14 cellular contexts compared by ENCODE assay signal in genomic region chr9:120780367-120780766, GRCh38. TPM values are rescaled to one million over a fixed set of nuclear protein-coding genes. Genes with fewer than 3 reads are reported as not detected.
DNase-seq lines count a peak whose midpoint lies in the region; ATAC-seq and TF ChIP-seq lines count a peak whose summit lies in the region.
"Had no signal": no experiment of that assay in that cellular context is flagged by ENCODE, and none has a peak within 500 bp of the region (broad histone marks: within the 10 kb centered on the region; RNA-seq: fewer than 3 reads in every experiment).

No MANE protein-coding gene starts in this region.

- no peak for TF ChIP-seq CTCF in liver (IDR thresholded peaks at IDR 0.05; ENCODE audit: low read depth, low read length, missing input control)
- no peak for TF ChIP-seq CTCF in progenitor cell of endocrine pancreas (IDR thresholded peaks at IDR 0.05; ENCODE audit: unreplicated experiment)
- TF ChIP-seq CTCF in GM10248 (IDR thresholded peaks at IDR 0.05; ENCODE audit: control extremely low read depth, extremely low read depth, low read depth, missing control alignments) = no peak
- TF ChIP-seq CTCF in A673 (conservative IDR thresholded peaks at IDR 0.05; ENCODE audit: low read depth, low read length) = no peak
- TF ChIP-seq CTCF in MCF 10A (IDR thresholded peaks at IDR 0.05; ENCODE audit: unreplicated experiment) = no peak

- peaks cover 38% of the 10 kb centered on the region for H3K4me1 Mint-ChIP-seq in activated T-cell treated with anti-CD3 and anti-CD28 coated beads, Interleukin-2, amount 50 U/mL, for 24 hours (ENCODE audit: low read depth)
- peaks cover 27% of the 10 kb centered on the region for H3K4me1 Mint-ChIP-seq in activated T-cell treated with anti-CD3 and anti-CD28 coated beads, Interleukin-2, amount 50 U/mL, for 72 hours (ENCODE audit: low read depth)
- H3K4me1 Mint-ChIP-seq in effector memory CD8-positive, alpha-beta T cell (ENCODE audit: low read depth in 2 of 2) = peaks cover 18 to 33% of the 10 kb centered on the region in 2 donors
- H3K4me1 Mint-ChIP-seq in progenitor cell of endocrine pancreas (ENCODE audit: low read depth) = peaks cover 9% of the 10 kb centered on the region
- peaks cover 31% of the 10 kb centered on the region for H3K4me1 Mint-ChIP-seq in MCF 10A (ENCODE audit: insufficient read depth, unreplicated experiment)

- no peaks in the 10 kb centered on the region for H3K27me3 ChIP-seq in liver (ENCODE audit: control insufficient read depth in 4 of 4, insufficient read depth in 4 of 4, low read length in 3 of 4)
- no peaks in the 10 kb centered on the region for H3K27me3 ChIP-seq in A673 (replicated peaks; ENCODE audit: insufficient read depth, low read depth, low read length, poor library complexity)
- H3K27me3 ChIP-seq: BLaER1 treated with 17β-estradiol and CSF1 and Interleukin-3, amounts not matched to agents 10 nM and 100 nM had no signal

- intact Hi-C loops in A673 (cut with micrococcal nuclease; ENCODE audit: unreplicated experiment) = no loop called here
- intact Hi-C loops in MCF 10A (cut with micrococcal nuclease) = no loop called here

- no peak for TF ChIP-seq RAD21 in liver (IDR thresholded peaks at IDR 0.05)

- ATAC-seq in activated T-cell treated with anti-CD3 and anti-CD28 coated beads, Interleukin-2, amount 50 U/mL, for 72 hours (replicated peaks in 1 of 2) = no peak
- peak; percentile 59 for ATAC-seq in effector memory CD8-positive, alpha-beta T cell (replicated peaks)
- ATAC-seq: HCT116 had no signal

- H3K27me3 Mint-ChIP-seq in activated T-cell treated with anti-CD3 and anti-CD28 coated beads, Interleukin-2, amount 50 U/mL, for 24 hours = no peaks in the 10 kb centered on the region
- no peaks in the 10 kb centered on the region for H3K27me3 Mint-ChIP-seq in activated T-cell treated with anti-CD3 and anti-CD28 coated beads, Interleukin-2, amount 50 U/mL, for 72 hours (ENCODE audit: low read depth)
- no peaks in the 10 kb centered on the region for H3K27me3 Mint-ChIP-seq in effector memory CD8-positive, alpha-beta T cell
- H3K27me3 Mint-ChIP-seq in progenitor cell of endocrine pancreas (no peaks in the 10 kb centered on the region), MCF 10A (ENCODE audit: insufficient read depth, unreplicated experiment) (no peaks in the 10 kb centered on the region)
- H3K27me3 Mint-ChIP-seq: CD4-positive, CD25-positive, alpha-beta regulatory T cell had no signal

- H3K9me3 ChIP-seq in liver (ENCODE audit: control insufficient read depth in 4 of 4, low read length in 3 of 4) = no peaks in the 10 kb centered on the region
- no peaks in the 10 kb centered on the region for H3K9me3 ChIP-seq in A673 (ENCODE audit: low read depth, low read length, poor library complexity, severe bottlenecking)
- H3K9me3 ChIP-seq: BLaER1 treated with 17β-estradiol and CSF1 and Interleukin-3, amounts not matched to agents 10 nM and 100 nM had no signal

- H3K27ac ChIP-seq in liver (ENCODE audit: low read depth in 1 of 2, low read length in 2 of 2) = peak overlapping the region; percentile 76 to 77
- no peak overlapping the region for H3K27ac ChIP-seq in A673 (ENCODE audit: low read depth, low read length, poor library complexity, severe bottlenecking)
- H3K27ac ChIP-seq: BLaER1 treated with 17β-estradiol and CSF1 and Interleukin-3, amounts not matched to agents 10 nM and 100 nM had no signal

- BruUV-seq in A673 (replicated peaks; lab: Mats Ljungman, UMichigan) (no TSS peak), MCF 10A (replicated peaks; lab: Mats Ljungman, UMichigan) (no TSS peak)

- H3K4me3 Mint-ChIP-seq in activated T-cell treated with anti-CD3 and anti-CD28 coated beads, Interleukin-2, amount 50 U/mL, for 24 hours = no peak overlapping the region
- H3K4me3 Mint-ChIP-seq in activated T-cell treated with anti-CD3 and anti-CD28 coated beads, Interleukin-2, amount 50 U/mL, for 72 hours = no peak overlapping the region
- H3K4me3 Mint-ChIP-seq in effector memory CD8-positive, alpha-beta T cell = no peak overlapping the region
- no peak overlapping the region for H3K4me3 Mint-ChIP-seq in progenitor cell of endocrine pancreas (ENCODE audit: low read depth)
- H3K4me3 Mint-ChIP-seq in MCF 10A (ENCODE audit: unreplicated experiment) = no peak overlapping the region
- H3K4me3 Mint-ChIP-seq: CD4-positive, CD25-positive, alpha-beta regulatory T cell had no signal

- H3K36me3 ChIP-seq in liver (ENCODE audit: control insufficient read depth in 4 of 4, insufficient read depth in 3 of 4, low read depth in 1 of 4, low read length in 3 of 4) = peaks cover 0 to 15% (median 10%) of the 10 kb centered on the region in 4 donors
- peaks cover 37% of the 10 kb centered on the region for H3K36me3 ChIP-seq in A673 (ENCODE audit: insufficient read depth, low read length, poor library complexity, severe bottlenecking)

- 95% methylated on average over 3 of the region's 3 CpGs for WGBS in liver

- H3K36me3 Mint-ChIP-seq in activated T-cell treated with anti-CD3 and anti-CD28 coated beads, Interleukin-2, amount 50 U/mL, for 24 hours (ENCODE audit: low read depth) = peaks cover 88% of the 10 kb centered on the region
- peaks cover 12 to 29% of the 10 kb centered on the region in 2 donors for H3K36me3 Mint-ChIP-seq in activated T-cell treated with anti-CD3 and anti-CD28 coated beads, Interleukin-2, amount 50 U/mL, for 72 hours (ENCODE audit: insufficient read depth in 2 of 2)
- peaks cover 49% of the 10 kb centered on the region for H3K36me3 Mint-ChIP-seq in effector memory CD8-positive, alpha-beta T cell (ENCODE audit: insufficient read depth)
- H3K36me3 Mint-ChIP-seq in progenitor cell of endocrine pancreas (ENCODE audit: insufficient read depth) = peaks cover 12% of the 10 kb centered on the region
- peaks cover 44% of the 10 kb centered on the region for H3K36me3 Mint-ChIP-seq in MCF 10A (ENCODE audit: insufficient read depth, unreplicated experiment)

- H3K9me3 Mint-ChIP-seq in activated T-cell treated with anti-CD3 and anti-CD28 coated beads, Interleukin-2, amount 50 U/mL, for 24 hours = no peaks in the 10 kb centered on the region
- no peaks in the 10 kb centered on the region for H3K9me3 Mint-ChIP-seq in activated T-cell treated with anti-CD3 and anti-CD28 coated beads, Interleukin-2, amount 50 U/mL, for 72 hours
- H3K9me3 Mint-ChIP-seq in effector memory CD8-positive, alpha-beta T cell = no peaks in the 10 kb centered on the region
- no peaks in the 10 kb centered on the region for H3K9me3 Mint-ChIP-seq in progenitor cell of endocrine pancreas (ENCODE audit: low read depth)
- no peaks in the 10 kb centered on the region for H3K9me3 Mint-ChIP-seq in MCF 10A (ENCODE audit: unreplicated experiment)
- H3K9me3 Mint-ChIP-seq: CD4-positive, CD25-positive, alpha-beta regulatory T cell had no signal

- POLR2A ChIA-PET in GM10248 (lab: Yijun Ruan, JAX) = interaction anchor here (0.8 kb wide), 1 partner anchor 13 kb away, joined by 3 read pairs; the partner anchor contains the start of gene FBXW2
- POLR2A ChIA-PET in A673 (lab: Charles Lee; ENCODE audit: low non-redundant PET) = no interaction called here
- POLR2A ChIA-PET in MCF 10A (lab: Yijun Ruan, JAX) = interaction anchor here (1.2 to 5.6 kb wide), 2 partner anchors 11 to 13 kb away, joined by 4 to 103 read pairs; partner anchors contain the start of gene FBXW2

- no peak for DNase-seq in activated T-cell treated with anti-CD3 and anti-CD28 coated beads, Interleukin-2, amount 50 U/mL, for 24 hours
- DNase-seq in activated T-cell treated with anti-CD3 and anti-CD28 coated beads, Interleukin-2, amount 50 U/mL, for 72 hours = no peak
- DNase-seq in effector memory CD8-positive, alpha-beta T cell = no peak
- no peak for DNase-seq in progenitor cell of endocrine pancreas (ENCODE audit: low spot score, unreplicated experiment)
- DNase-seq in GM10248 (ENCODE audit: extremely low spot score) = no peak
- no peak for DNase-seq in A673 (ENCODE audit: low spot score)
- no peak for DNase-seq in MCF 10A (ENCODE audit: unreplicated experiment)
- DNase-seq: 8988T; ACHN; CD4-positive, CD25-positive, alpha-beta regulatory T cell; DMS 273 treated with DMSO at 0.1 percent for 48 hours had no signal

- peak overlapping the region; percentile 23 for H3K27ac Mint-ChIP-seq in activated T-cell treated with anti-CD3 and anti-CD28 coated beads, Interleukin-2, amount 50 U/mL, for 24 hours
- no peak overlapping the region for H3K27ac Mint-ChIP-seq in activated T-cell treated with anti-CD3 and anti-CD28 coated beads, Interleukin-2, amount 50 U/mL, for 72 hours
- H3K27ac Mint-ChIP-seq in effector memory CD8-positive, alpha-beta T cell = peak overlapping the region in 1 of 2 donors; percentile 41
- H3K27ac Mint-ChIP-seq in progenitor cell of endocrine pancreas = peak overlapping the region; percentile 18
- no peak overlapping the region for H3K27ac Mint-ChIP-seq in MCF 10A (ENCODE audit: low read depth, unreplicated experiment)

- H3K4me3 ChIP-seq in liver (ENCODE audit: low read depth in 1 of 3, low read length in 3 of 3) (no peak overlapping the region), A673 (ENCODE audit: low read depth, low read length, poor library complexity, severe bottlenecking) (no peak overlapping the region)
- H3K4me3 ChIP-seq: BLaER1 treated with 17β-estradiol and CSF1 and Interleukin-3, amounts not matched to agents 10 nM and 100 nM had no signal

- CTCF ChIA-PET in GM10248 (lab: Yijun Ruan, JAX) (interaction anchor here (0.7 to 1.5 kb wide), 4 partner anchors 10 to 24 kb away, joined by 3 to 4 read pairs (median 4); partner anchors contain the start of gene FBXW2), A673 (lab: Charles Lee) (no interaction called here), MCF 10A (lab: Yijun Ruan, JAX) (interaction anchor here (0.6 to 1.1 kb wide), 6 partner anchors 13 to 751 kb away, joined by 3 to 5 read pairs (median 4); partner anchors contain the start of gene FBXW2)

- H3K9ac ChIP-seq in liver (ENCODE audit: low read depth in 1 of 2, low read length in 2 of 2) = peak overlapping the region in 1 of 2 donors; percentile 40
- H3K9ac ChIP-seq: BLaER1 treated with 17β-estradiol and CSF1 and Interleukin-3, amounts not matched to agents 10 nM and 100 nM had no signal

- H3K4me1 ChIP-seq in liver (ENCODE audit: control insufficient read depth in 4 of 4, insufficient read depth in 4 of 4, low read length in 3 of 4) = peaks cover 13 to 66% (median 57%) of the 10 kb centered on the region in 4 donors
- no peaks in the 10 kb centered on the region for H3K4me1 ChIP-seq in A673 (ENCODE audit: insufficient read depth, low read length, poor library complexity, severe bottlenecking)
- H3K4me1 ChIP-seq: BLaER1 treated with 17β-estradiol and CSF1 and Interleukin-3, amounts not matched to agents 10 nM and 100 nM had no signal

TF ChIP-seq in liver, 16 proteins besides CTCF, POLR2A, EP300 and RAD21 (continues in another document):
- TF ChIP-seq FOXA2 (IDR thresholded peaks at IDR 0.05) = no peak
- TF ChIP-seq HNF4A (conservative IDR thresholded peaks at IDR 0.05) = no peak
- TF ChIP-seq YY1 (IDR thresholded peaks at IDR 0.05) = no peak

RNA-seq across cellular contexts. Expression of gene FBXW2, which starts 12.8 kb away (rescaled TPM):
- total RNA-seq in activated T-cell treated with anti-CD3 and anti-CD28 coated beads, Interleukin-2, amount 50 U/mL, for 72 hours = 10 to 100 TPM; 72.6 to 78.5 TPM
- total RNA-seq in liver (10 to 100 TPM; 28.2 to 40.9 TPM), progenitor cell of endocrine pancreas (66.0 and 66.1 TPM in 2 replicates), A673 (2021) (63.9 and 68.5 TPM in 2 replicates), MCF 10A (2022) (53.9 and 58.4 TPM in 2 replicates)
- polyA plus RNA-seq in liver = 10 to 100 TPM in 1 of 2 donors, 1 to 10 TPM in 1; 7.0 to 16.7 TPM

Comparison
In these comparisons a context has a peak if more than half of its experiments do, and no peak if none do; other contexts are left out.
1. H3K27ac Mint-ChIP-seq: peak in activated T-cell treated with anti-CD3 and anti-CD28 coated beads, Interleukin-2, amount 50 U/mL, for 24 hours (single experiment) and progenitor cell of endocrine pancreas (single experiment); none in activated T-cell treated with anti-CD3 and anti-CD28 coated beads, Interleukin-2, amount 50 U/mL, for 72 hours (single experiment) and MCF 10A (single experiment).